10 cellular contexts compared by ENCODE assay signal in genomic region chr10:132419631-132420468, GRCh38. TPM values are rescaled to one million over a fixed set of nuclear protein-coding genes. Genes with fewer than 3 reads are reported as not detected.
DNase-seq lines count a peak whose midpoint lies in the region; ATAC-seq lines count a peak whose summit lies in the region.
"Had no signal": no experiment of that assay in that cellular context is flagged by ENCODE, and none has a peak within 500 bp of the region (broad histone marks: within the 10 kb centered on the region; RNA-seq: fewer than 3 reads in every experiment).

No MANE protein-coding gene starts in this region.

- peaks cover 52 to 73% of the 10 kb centered on the region in 2 donors for H3K4me1 Mint-ChIP-seq in stimulated activated naive B cell treated with anti-CD40 and anti-IgM and Interleukin-4, amounts not matched to agents 10 μg/mL and 1 μg/mL and 100 μg/mL, for 72 hours
- H3K4me1 Mint-ChIP-seq in T-helper 17 cell: peaks cover 16% of the 10 kb centered on the region

- no peaks in the 10 kb centered on the region for H3K36me3 ChIP-seq in H7 (replicated peaks; ENCODE audit: control insufficient read depth, insufficient read depth, low read length)

- H3K4me3 ChIP-seq in H7 (ENCODE audit: insufficient read depth, low read depth, low read length): no peak overlapping the region

- no peaks in the 10 kb centered on the region for H3K9me3 Mint-ChIP-seq in stimulated activated naive B cell treated with anti-CD40 and anti-IgM and Interleukin-4, amounts not matched to agents 10 μg/mL and 1 μg/mL and 100 μg/mL, for 72 hours
- H3K9me3 Mint-ChIP-seq: activated T-helper 2 cell treated with anti-CD3 and anti-CD28 coated beads, Interferon-gamma antibody, Interleukin-2, Interleukin-4, amounts not matched to agents 10 μg/mL and 5 μg/mL and 100 μg/mL, durations not matched to agents 14 hours and 24 hours and 36 hours had no signal

- H3K9me3 ChIP-seq in T-helper 17 cell (ENCODE audit: control insufficient read depth, low read length, poor library complexity, severe bottlenecking): no peaks in the 10 kb centered on the region

- ATAC-seq in stimulated activated naive B cell treated with anti-CD40 and anti-IgM and Interleukin-4, amounts not matched to agents 10 μg/mL and 1 μg/mL and 100 μg/mL, for 72 hours (replicated peaks): no peak
- no peak for ATAC-seq in T-helper 17 cell

- H3K36me3 Mint-ChIP-seq in stimulated activated naive B cell treated with anti-CD40 and anti-IgM and Interleukin-4, amounts not matched to agents 10 μg/mL and 1 μg/mL and 100 μg/mL, for 72 hours: peaks cover 7 to 8% of the 10 kb centered on the region in 2 donors
- H3K36me3 Mint-ChIP-seq in T-helper 17 cell (ENCODE audit: low read depth): peaks cover 7% of the 10 kb centered on the region

- no peaks in the 10 kb centered on the region for H3K27me3 Mint-ChIP-seq in stimulated activated naive B cell treated with anti-CD40 and anti-IgM and Interleukin-4, amounts not matched to agents 10 μg/mL and 1 μg/mL and 100 μg/mL, for 72 hours
- no peaks in the 10 kb centered on the region for H3K27me3 Mint-ChIP-seq in T-helper 17 cell

- H3K4me3 Mint-ChIP-seq in stimulated activated naive B cell treated with anti-CD40 and anti-IgM and Interleukin-4, amounts not matched to agents 10 μg/mL and 1 μg/mL and 100 μg/mL, for 72 hours: no peak overlapping the region
- no peak overlapping the region for H3K4me3 Mint-ChIP-seq in T-helper 17 cell

- no peaks in the 10 kb centered on the region for H3K27me3 ChIP-seq in H7 (ENCODE audit: control insufficient read depth, insufficient read depth, low read length)
- H3K27me3 ChIP-seq in layer of hippocampus (ENCODE audit: control insufficient read depth, insufficient read depth, low read length): no peaks in the 10 kb centered on the region

- peak overlapping the region; percentile 87 for H3K27ac ChIP-seq in layer of hippocampus (ENCODE audit: low read depth, low read length)

- DNase-seq in H7 (peak; percentile 91), RPMI8226 (peak; percentile 7), epidermal melanocyte (ENCODE audit: insufficient read length, low spot score) (no peak), T-helper 17 cell (no peak), NCI-H226 (no peak), D341Med (ENCODE audit: low spot score) (no peak)
- no peak for DNase-seq in stimulated activated naive B cell treated with anti-CD40 and anti-IgM and Interleukin-4, amounts not matched to agents 10 μg/mL and 1 μg/mL and 100 μg/mL, for 72 hours
- DNase-seq: NCI-H2029 treated with DMSO at 0.1 percent for 48 hours had no signal

- H3K27ac Mint-ChIP-seq in stimulated activated naive B cell treated with anti-CD40 and anti-IgM and Interleukin-4, amounts not matched to agents 10 μg/mL and 1 μg/mL and 100 μg/mL, for 72 hours: peak overlapping the region; percentile 96
- no peak overlapping the region for H3K27ac Mint-ChIP-seq in T-helper 17 cell
- H3K27ac Mint-ChIP-seq: activated T-helper 2 cell treated with anti-CD3 and anti-CD28 coated beads, Interferon-gamma antibody, Interleukin-2, Interleukin-4, amounts not matched to agents 10 μg/mL and 5 μg/mL and 100 μg/mL, durations not matched to agents 14 hours and 24 hours and 36 hours had no signal

RNA-seq across cellular contexts. Expression of gene PWWP2B, which starts 22.9 kb away (rescaled TPM):
- total RNA-seq in H7 (2014; rRNA removed; shearing (Covaris generic)): 14.3 and 15.3 TPM in 2 replicates
- total RNA-seq in T-helper 17 cell: 10 to 100 TPM; 15.7 to 16.7 TPM

Comparison
In these comparisons a context has a peak if more than half of its experiments do, and no peak if none do; other contexts are left out.
1. DNase-seq: peak in H7 (single experiment) and RPMI8226 (single experiment); none in stimulated activated naive B cell treated with anti-CD40 and anti-IgM and Interleukin-4, amounts not matched to agents 10 μg/mL and 1 μg/mL and 100 μg/mL, for 72 hours (single experiment), epidermal melanocyte (single experiment), T-helper 17 cell (0 of 3), NCI-H226 (single experiment) and D341Med (single experiment).